ENCODE assay signal across 1 cellular context in the genomic region with DNA sequence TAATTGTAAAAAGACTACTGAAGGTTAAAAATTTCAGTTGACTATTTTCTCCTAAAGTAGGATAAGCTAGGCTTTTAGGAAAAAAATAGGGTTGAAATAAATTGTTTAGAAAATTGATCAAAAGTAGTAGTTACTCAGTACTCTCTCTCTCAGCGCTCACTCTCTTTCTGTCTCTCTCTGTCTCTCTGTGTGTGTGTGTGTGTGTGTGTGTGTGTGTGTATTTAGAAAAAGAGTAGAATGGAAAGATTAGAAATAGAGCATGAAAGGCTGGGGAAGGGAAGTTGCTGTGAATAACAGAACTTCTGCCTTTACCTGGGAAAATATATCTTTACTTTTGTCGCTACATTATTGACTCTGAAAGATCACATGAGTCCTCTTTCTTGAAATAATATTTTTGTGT.
TF ChIP-seq lines count a peak whose summit lies in the region.

No MANE protein-coding gene starts in this region.

TF ChIP-seq in K562, 482 proteins besides CTCF, POLR2A, EP300 and RAD21:
- TF ChIP-seq HDAC1 (IDR thresholded peaks at IDR 0.05): peak in 1 of 2 experiments; percentile 36; a peak in 1 of 4 replicates
- 0 out of 2 replicates have a peak, but pooled peaks have one; percentile 27 for TF ChIP-seq SMARCA4 (IDR thresholded peaks at IDR 0.05)
- TF ChIP-seq, protein P1, sequence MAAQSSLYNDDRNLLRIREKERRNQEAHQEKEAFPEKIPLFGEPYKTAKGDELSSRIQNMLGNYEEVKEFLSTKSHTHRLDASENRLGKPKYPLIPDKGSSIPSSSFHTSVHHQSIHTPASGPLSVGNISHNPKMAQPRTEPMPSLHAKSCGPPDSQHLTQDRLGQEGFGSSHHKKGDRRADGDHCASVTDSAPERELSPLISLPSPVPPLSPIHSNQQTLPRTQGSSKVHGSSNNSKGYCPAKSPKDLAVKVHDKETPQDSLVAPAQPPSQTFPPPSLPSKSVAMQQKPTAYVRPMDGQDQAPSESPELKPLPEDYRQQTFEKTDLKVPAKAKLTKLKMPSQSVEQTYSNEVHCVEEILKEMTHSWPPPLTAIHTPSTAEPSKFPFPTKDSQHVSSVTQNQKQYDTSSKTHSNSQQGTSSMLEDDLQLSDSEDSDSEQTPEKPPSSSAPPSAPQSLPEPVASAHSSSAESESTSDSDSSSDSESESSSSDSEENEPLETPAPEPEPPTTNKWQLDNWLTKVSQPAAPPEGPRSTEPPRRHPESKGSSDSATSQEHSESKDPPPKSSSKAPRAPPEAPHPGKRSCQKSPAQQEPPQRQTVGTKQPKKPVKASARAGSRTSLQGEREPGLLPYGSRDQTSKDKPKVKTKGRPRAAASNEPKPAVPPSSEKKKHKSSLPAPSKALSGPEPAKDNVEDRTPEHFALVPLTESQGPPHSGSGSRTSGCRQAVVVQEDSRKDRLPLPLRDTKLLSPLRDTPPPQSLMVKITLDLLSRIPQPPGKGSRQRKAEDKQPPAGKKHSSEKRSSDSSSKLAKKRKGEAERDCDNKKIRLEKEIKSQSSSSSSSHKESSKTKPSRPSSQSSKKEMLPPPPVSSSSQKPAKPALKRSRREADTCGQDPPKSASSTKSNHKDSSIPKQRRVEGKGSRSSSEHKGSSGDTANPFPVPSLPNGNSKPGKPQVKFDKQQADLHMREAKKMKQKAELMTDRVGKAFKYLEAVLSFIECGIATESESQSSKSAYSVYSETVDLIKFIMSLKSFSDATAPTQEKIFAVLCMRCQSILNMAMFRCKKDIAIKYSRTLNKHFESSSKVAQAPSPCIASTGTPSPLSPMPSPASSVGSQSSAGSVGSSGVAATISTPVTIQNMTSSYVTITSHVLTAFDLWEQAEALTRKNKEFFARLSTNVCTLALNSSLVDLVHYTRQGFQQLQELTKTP (IDR thresholded peaks at IDR 0.05; ENCODE audit: low read depth in 1 of 2, partially characterized antibody in 2 of 2): peak in 1 of 2 experiments; percentile 47
- no peak for TF ChIP-seq HEY1 (CRISPR knock-in tag; IDR thresholded peaks at IDR 0.05; ENCODE audit: borderline replicate concordance)
- peak; percentile 19; the same call in 1 of the 2 replicates for TF ChIP-seq SMARCE1 (IDR thresholded peaks at IDR 0.05)
- peak; percentile 56; the same call in 1 of the 2 replicates for TF ChIP-seq MTA1 (IDR thresholded peaks at IDR 0.05; ENCODE audit: borderline replicate concordance)
- TF ChIP-seq, protein P2, sequence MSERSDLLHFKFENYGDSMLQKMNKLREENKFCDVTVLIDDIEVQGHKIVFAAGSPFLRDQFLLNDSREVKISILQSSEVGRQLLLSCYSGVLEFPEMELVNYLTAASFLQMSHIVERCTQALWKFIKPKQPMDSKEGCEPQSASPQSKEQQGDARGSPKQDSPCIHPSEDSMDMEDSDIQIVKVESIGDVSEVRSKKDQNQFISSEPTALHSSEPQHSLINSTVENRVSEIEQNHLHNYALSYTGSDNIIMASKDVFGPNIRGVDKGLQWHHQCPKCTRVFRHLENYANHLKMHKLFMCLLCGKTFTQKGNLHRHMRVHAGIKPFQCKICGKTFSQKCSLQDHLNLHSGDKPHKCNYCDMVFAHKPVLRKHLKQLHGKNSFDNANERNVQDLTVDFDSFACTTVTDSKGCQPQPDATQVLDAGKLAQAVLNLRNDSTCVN (CRISPR knock-in tag; IDR thresholded peaks at IDR 0.05): 0 out of 2 replicates have a peak, but pooled peaks have one; percentile 44
- TF ChIP-seq ZNF140 (CRISPR knock-in tag; IDR thresholded peaks at IDR 0.05): no peak
- no peak for TF ChIP-seq HMG20A (CRISPR knock-in tag; conservative IDR thresholded peaks at IDR 0.05)
